In the genomic region with DNA sequence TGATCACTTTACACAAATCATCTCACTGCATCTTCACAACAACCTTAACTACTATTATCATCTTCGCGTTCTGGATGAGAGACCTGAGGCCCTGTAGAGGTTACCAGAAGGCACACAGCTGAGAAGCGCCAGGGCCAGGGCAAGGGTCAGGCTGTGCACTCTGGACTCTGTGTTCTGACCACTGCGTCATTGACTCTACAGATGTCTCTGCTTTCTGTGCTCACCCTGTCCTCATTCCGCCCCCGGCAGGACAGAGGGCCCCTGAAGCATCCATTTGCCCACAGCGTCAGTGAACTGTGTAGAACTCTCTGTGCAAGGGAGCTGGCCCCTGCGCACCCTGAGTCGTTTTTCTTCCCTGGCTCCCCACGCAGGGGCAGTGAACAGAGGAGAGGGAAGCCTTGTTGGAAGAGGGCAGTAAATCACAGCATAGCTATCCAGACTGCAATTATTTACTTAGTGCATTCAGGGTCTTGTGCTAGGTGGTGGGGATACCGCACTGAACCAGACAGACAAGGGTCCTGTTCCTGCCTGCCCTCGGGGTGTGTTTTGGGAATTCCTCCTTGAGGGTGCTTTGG, we compare ENCODE assay signal across 1 cellular context.
TF ChIP-seq lines count a peak whose summit lies in the region.

No MANE protein-coding gene starts in this region.

TF ChIP-seq in HepG2, 621 proteins besides CTCF, POLR2A, EP300 and RAD21 (continued from another document and continues in another):
- TF ChIP-seq, protein P1, sequence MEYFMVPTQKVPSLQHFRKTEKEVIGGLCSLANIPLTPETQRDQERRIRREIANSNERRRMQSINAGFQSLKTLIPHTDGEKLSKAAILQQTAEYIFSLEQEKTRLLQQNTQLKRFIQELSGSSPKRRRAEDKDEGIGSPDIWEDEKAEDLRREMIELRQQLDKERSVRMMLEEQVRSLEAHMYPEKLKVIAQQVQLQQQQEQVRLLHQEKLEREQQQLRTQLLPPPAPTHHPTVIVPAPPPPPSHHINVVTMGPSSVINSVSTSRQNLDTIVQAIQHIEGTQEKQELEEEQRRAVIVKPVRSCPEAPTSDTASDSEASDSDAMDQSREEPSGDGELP (IDR thresholded peaks at IDR 0.05; ENCODE audit: borderline replicate concordance, low read depth): peak; percentile 93
- no peak for TF ChIP-seq ZNF557 (CRISPR knock-in tag; IDR thresholded peaks at IDR 0.05)
- TF ChIP-seq CREM (IDR thresholded peaks at IDR 0.05): peak; percentile 62; the same call in 1 of the 2 replicates
- no peak for TF ChIP-seq CREM (CRISPR knock-in tag; IDR thresholded peaks at IDR 0.05)
- TF ChIP-seq, protein P2, sequence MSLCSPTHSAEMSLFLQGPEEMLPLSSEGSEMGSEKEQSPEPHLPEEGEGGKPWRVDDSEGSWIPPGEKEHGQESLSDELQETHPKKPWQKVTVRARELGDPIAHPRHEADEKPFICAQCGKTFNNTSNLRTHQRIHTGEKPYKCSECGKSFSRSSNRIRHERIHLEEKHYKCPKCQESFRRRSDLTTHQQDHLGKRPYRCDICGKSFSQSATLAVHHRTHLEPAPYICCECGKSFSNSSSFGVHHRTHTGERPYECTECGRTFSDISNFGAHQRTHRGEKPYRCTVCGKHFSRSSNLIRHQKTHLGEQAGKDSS (CRISPR knock-in tag; IDR thresholded peaks at IDR 0.05; ENCODE audit: borderline replicate concordance, low read depth): no peak
- TF ChIP-seq FOSL2 (CRISPR knock-in tag; IDR thresholded peaks at IDR 0.05): peak; percentile 56
- TF ChIP-seq ZNF746 (CRISPR knock-in tag; IDR thresholded peaks at IDR 0.05): no peak
- no peak for TF ChIP-seq ZNF441 (CRISPR knock-in tag; IDR thresholded peaks at IDR 0.05; ENCODE audit: borderline replicate concordance)
- TF ChIP-seq, protein P3, sequence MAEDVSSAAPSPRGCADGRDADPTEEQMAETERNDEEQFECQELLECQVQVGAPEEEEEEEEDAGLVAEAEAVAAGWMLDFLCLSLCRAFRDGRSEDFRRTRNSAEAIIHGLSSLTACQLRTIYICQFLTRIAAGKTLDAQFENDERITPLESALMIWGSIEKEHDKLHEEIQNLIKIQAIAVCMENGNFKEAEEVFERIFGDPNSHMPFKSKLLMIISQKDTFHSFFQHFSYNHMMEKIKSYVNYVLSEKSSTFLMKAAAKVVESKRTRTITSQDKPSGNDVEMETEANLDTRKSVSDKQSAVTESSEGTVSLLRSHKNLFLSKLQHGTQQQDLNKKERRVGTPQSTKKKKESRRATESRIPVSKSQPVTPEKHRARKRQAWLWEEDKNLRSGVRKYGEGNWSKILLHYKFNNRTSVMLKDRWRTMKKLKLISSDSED (CRISPR knock-in tag; IDR thresholded peaks at IDR 0.05): no peak
- TF ChIP-seq ZKSCAN5 (CRISPR knock-in tag; IDR thresholded peaks at IDR 0.05): no peak
- TF ChIP-seq NFYC (CRISPR knock-in tag; IDR thresholded peaks at IDR 0.05): no peak
- no peak for TF ChIP-seq CCDC6 (CRISPR knock-in tag; IDR thresholded peaks at IDR 0.05)
- TF ChIP-seq ZNF235 (CRISPR knock-in tag; IDR thresholded peaks at IDR 0.05; ENCODE audit: borderline replicate concordance): no peak
- no peak for TF ChIP-seq ZNF530 (CRISPR knock-in tag; IDR thresholded peaks at IDR 0.05; ENCODE audit: low read depth)
- TF ChIP-seq ZNF180 (CRISPR knock-in tag; IDR thresholded peaks at IDR 0.05; ENCODE audit: borderline replicate concordance, low read depth): no peak
- TF ChIP-seq ZFAT (CRISPR knock-in tag; conservative IDR thresholded peaks at IDR 0.05): no peak
- TF ChIP-seq, protein P4, sequence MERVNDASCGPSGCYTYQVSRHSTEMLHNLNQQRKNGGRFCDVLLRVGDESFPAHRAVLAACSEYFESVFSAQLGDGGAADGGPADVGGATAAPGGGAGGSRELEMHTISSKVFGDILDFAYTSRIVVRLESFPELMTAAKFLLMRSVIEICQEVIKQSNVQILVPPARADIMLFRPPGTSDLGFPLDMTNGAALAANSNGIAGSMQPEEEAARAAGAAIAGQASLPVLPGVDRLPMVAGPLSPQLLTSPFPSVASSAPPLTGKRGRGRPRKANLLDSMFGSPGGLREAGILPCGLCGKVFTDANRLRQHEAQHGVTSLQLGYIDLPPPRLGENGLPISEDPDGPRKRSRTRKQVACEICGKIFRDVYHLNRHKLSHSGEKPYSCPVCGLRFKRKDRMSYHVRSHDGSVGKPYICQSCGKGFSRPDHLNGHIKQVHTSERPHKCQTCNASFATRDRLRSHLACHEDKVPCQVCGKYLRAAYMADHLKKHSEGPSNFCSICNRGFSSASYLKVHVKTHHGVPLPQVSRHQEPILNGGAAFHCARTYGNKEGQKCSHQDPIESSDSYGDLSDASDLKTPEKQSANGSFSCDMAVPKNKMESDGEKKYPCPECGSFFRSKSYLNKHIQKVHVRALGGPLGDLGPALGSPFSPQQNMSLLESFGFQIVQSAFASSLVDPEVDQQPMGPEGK (CRISPR knock-in tag; IDR thresholded peaks at IDR 0.05): peak; percentile 48; the same call in 1 of the 2 replicates
- no peak for TF ChIP-seq ZNF570 (CRISPR knock-in tag; IDR thresholded peaks at IDR 0.05; ENCODE audit: borderline replicate concordance)
- no peak for TF ChIP-seq IKZF1 (IDR thresholded peaks at IDR 0.05)
- TF ChIP-seq, protein P5, sequence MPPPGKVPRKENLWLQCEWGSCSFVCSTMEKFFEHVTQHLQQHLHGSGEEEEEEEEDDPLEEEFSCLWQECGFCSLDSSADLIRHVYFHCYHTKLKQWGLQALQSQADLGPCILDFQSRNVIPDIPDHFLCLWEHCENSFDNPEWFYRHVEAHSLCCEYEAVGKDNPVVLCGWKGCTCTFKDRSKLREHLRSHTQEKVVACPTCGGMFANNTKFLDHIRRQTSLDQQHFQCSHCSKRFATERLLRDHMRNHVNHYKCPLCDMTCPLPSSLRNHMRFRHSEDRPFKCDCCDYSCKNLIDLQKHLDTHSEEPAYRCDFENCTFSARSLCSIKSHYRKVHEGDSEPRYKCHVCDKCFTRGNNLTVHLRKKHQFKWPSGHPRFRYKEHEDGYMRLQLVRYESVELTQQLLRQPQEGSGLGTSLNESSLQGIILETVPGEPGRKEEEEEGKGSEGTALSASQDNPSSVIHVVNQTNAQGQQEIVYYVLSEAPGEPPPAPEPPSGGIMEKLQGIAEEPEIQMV (CRISPR knock-in tag; IDR thresholded peaks at IDR 0.05; ENCODE audit: low read depth): no peak
- TF ChIP-seq GABPB1 (CRISPR knock-in tag; IDR thresholded peaks at IDR 0.05): no peak
- TF ChIP-seq SMAD9 (CRISPR knock-in tag; IDR thresholded peaks at IDR 0.05): no peak
- no peak for TF ChIP-seq ZNF652 (CRISPR knock-in tag; IDR thresholded peaks at IDR 0.05; ENCODE audit: borderline replicate concordance, low read depth)
- TF ChIP-seq REPIN1 (CRISPR knock-in tag; IDR thresholded peaks at IDR 0.05; ENCODE audit: borderline replicate concordance, low read depth): 0 out of 2 replicates have a peak, but pooled peaks have one; percentile 24
- TF ChIP-seq, protein P6, sequence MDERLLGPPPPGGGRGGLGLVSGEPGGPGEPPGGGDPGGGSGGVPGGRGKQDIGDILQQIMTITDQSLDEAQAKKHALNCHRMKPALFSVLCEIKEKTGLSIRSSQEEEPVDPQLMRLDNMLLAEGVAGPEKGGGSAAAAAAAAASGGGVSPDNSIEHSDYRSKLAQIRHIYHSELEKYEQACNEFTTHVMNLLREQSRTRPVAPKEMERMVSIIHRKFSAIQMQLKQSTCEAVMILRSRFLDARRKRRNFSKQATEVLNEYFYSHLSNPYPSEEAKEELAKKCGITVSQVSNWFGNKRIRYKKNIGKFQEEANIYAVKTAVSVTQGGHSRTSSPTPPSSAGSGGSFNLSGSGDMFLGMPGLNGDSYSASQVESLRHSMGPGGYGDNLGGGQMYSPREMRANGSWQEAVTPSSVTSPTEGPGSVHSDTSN (CRISPR knock-in tag; IDR thresholded peaks at IDR 0.05): no peak
- TF ChIP-seq, protein P7, sequence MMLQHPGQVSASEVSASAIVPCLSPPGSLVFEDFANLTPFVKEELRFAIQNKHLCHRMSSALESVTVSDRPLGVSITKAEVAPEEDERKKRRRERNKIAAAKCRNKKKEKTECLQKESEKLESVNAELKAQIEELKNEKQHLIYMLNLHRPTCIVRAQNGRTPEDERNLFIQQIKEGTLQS (CRISPR knock-in tag; IDR thresholded peaks at IDR 0.05): no peak
- TF ChIP-seq FIP1L1 (IDR thresholded peaks at IDR 0.05; ENCODE audit: borderline replicate concordance, insufficient read depth, low read depth, low read length): no peak
- TF ChIP-seq ZNF747 (CRISPR knock-in tag; IDR thresholded peaks at IDR 0.05; ENCODE audit: borderline replicate concordance): no peak
- TF ChIP-seq KLF16 (CRISPR knock-in tag; IDR thresholded peaks at IDR 0.05): no peak
- peak; percentile 64; the same call in 1 of the 2 replicates for TF ChIP-seq ZNF670 (CRISPR knock-in tag; IDR thresholded peaks at IDR 0.05; ENCODE audit: borderline replicate concordance)
- TF ChIP-seq, protein P8, sequence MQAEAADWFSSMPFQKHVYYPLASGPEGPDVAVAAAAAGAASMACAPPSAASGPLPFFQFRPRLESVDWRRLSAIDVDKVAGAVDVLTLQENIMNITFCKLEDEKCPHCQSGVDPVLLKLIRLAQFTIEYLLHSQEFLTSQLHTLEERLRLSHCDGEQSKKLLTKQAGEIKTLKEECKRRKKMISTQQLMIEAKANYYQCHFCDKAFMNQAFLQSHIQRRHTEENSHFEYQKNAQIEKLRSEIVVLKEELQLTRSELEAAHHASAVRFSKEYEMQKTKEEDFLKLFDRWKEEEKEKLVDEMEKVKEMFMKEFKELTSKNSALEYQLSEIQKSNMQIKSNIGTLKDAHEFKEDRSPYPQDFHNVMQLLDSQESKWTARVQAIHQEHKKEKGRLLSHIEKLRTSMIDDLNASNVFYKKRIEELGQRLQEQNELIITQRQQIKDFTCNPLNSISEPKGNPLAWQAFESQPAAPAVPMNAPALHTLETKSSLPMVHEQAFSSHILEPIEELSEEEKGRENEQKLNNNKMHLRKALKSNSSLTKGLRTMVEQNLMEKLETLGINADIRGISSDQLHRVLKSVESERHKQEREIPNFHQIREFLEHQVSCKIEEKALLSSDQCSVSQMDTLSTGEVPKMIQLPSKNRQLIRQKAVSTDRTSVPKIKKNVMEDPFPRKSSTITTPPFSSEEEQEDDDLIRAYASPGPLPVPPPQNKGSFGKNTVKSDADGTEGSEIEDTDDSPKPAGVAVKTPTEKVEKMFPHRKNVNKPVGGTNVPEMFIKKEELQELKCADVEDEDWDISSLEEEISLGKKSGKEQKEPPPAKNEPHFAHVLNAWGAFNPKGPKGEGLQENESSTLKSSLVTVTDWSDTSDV (CRISPR knock-in tag; IDR thresholded peaks at IDR 0.05): no peak
- TF ChIP-seq RBAK (CRISPR knock-in tag; IDR thresholded peaks at IDR 0.05): no peak
- no peak for TF ChIP-seq ZNF607 (CRISPR knock-in tag; IDR thresholded peaks at IDR 0.05; ENCODE audit: borderline replicate concordance)
- no peak for TF ChIP-seq ARID2 (CRISPR knock-in tag; IDR thresholded peaks at IDR 0.05; ENCODE audit: borderline replicate concordance)
- TF ChIP-seq, protein P9, sequence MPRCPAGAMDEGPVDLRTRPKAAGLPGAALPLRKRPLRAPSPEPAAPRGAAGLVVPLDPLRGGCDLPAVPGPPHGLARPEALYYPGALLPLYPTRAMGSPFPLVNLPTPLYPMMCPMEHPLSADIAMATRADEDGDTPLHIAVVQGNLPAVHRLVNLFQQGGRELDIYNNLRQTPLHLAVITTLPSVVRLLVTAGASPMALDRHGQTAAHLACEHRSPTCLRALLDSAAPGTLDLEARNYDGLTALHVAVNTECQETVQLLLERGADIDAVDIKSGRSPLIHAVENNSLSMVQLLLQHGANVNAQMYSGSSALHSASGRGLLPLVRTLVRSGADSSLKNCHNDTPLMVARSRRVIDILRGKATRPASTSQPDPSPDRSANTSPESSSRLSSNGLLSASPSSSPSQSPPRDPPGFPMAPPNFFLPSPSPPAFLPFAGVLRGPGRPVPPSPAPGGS (CRISPR knock-in tag; IDR thresholded peaks at IDR 0.05): no peak
- TF ChIP-seq, protein P10, sequence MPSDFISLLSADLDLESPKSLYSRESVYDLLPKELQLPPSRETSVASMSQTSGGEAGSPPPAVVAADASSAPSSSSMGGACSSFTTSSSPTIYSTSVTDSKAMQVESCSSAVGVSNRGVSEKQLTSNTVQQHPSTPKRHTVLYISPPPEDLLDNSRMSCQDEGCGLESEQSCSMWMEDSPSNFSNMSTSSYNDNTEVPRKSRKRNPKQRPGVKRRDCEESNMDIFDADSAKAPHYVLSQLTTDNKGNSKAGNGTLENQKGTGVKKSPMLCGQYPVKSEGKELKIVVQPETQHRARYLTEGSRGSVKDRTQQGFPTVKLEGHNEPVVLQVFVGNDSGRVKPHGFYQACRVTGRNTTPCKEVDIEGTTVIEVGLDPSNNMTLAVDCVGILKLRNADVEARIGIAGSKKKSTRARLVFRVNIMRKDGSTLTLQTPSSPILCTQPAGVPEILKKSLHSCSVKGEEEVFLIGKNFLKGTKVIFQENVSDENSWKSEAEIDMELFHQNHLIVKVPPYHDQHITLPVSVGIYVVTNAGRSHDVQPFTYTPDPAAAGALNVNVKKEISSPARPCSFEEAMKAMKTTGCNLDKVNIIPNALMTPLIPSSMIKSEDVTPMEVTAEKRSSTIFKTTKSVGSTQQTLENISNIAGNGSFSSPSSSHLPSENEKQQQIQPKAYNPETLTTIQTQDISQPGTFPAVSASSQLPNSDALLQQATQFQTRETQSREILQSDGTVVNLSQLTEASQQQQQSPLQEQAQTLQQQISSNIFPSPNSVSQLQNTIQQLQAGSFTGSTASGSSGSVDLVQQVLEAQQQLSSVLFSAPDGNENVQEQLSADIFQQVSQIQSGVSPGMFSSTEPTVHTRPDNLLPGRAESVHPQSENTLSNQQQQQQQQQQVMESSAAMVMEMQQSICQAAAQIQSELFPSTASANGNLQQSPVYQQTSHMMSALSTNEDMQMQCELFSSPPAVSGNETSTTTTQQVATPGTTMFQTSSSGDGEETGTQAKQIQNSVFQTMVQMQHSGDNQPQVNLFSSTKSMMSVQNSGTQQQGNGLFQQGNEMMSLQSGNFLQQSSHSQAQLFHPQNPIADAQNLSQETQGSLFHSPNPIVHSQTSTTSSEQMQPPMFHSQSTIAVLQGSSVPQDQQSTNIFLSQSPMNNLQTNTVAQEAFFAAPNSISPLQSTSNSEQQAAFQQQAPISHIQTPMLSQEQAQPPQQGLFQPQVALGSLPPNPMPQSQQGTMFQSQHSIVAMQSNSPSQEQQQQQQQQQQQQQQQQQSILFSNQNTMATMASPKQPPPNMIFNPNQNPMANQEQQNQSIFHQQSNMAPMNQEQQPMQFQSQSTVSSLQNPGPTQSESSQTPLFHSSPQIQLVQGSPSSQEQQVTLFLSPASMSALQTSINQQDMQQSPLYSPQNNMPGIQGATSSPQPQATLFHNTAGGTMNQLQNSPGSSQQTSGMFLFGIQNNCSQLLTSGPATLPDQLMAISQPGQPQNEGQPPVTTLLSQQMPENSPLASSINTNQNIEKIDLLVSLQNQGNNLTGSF (CRISPR knock-in tag; IDR thresholded peaks at IDR 0.05): no peak
- no peak for TF ChIP-seq HMG20B (CRISPR knock-in tag; conservative IDR thresholded peaks at IDR 0.05)
- no peak for TF ChIP-seq ZNF296 (CRISPR knock-in tag; conservative IDR thresholded peaks at IDR 0.05)
- TF ChIP-seq, protein P11, sequence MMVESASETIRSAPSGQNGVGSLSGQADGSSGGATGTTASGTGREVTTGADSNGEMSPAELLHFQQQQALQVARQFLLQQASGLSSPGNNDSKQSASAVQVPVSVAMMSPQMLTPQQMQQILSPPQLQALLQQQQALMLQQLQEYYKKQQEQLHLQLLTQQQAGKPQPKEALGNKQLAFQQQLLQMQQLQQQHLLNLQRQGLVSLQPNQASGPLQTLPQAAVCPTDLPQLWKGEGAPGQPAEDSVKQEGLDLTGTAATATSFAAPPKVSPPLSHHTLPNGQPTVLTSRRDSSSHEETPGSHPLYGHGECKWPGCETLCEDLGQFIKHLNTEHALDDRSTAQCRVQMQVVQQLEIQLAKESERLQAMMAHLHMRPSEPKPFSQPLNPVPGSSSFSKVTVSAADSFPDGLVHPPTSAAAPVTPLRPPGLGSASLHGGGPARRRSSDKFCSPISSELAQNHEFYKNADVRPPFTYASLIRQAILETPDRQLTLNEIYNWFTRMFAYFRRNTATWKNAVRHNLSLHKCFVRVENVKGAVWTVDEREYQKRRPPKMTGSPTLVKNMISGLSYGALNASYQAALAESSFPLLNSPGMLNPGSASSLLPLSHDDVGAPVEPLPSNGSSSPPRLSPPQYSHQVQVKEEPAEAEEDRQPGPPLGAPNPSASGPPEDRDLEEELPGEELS (CRISPR knock-in tag; IDR thresholded peaks at IDR 0.05): 0 out of 2 replicates have a peak, but pooled peaks have one; percentile 40
- TF ChIP-seq THAP11 (CRISPR knock-in tag; IDR thresholded peaks at IDR 0.05): peak; percentile 32; the same call in 1 of the 2 replicates
